ENCODE assay signal across 15 cellular contexts in the genomic region with DNA sequence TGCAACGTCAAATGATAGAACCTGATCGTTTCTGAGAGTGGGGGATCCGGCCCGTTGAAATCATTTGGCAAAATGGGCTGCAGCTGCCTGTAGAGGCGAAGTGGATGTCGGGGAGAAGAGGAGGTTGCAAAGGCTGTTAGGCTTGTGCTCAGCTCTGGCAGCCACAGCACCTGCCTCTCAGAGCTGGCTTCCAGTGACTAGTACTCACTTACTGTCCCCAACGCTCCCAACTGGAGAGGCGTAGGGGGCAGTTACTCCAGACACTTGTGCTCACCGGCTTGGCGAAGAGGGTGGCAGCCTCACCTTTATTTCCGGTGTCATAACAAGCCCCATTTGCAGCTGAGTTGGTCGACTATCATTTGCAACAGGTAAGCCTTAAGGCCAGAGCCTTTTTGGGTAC. TPM values are rescaled to one million over a fixed set of nuclear protein-coding genes. Genes with fewer than 3 reads are reported as not detected.
A peak's percentile ranks its signal among the peaks of the same experiment; 100 is the strongest.
DNase-seq lines count a peak whose midpoint lies in the region; ATAC-seq, FAIRE-seq and TF ChIP-seq lines count a peak whose summit lies in the region.
"Had no signal": no experiment of that assay in that cellular context is flagged by ENCODE, and none has a peak within 500 bp of the region (broad histone marks: within the 10 kb centered on the region; RNA-seq: fewer than 3 reads in every experiment).

No MANE protein-coding gene starts in this region.

- peaks cover 78% of the 10 kb centered on the region for H3K36me3 Mint-ChIP-seq in activated T-cell treated with anti-CD3 and anti-CD28 coated beads, Interleukin-2, amount 50 U/mL, for 24 hours (ENCODE audit: low read depth)
- H3K36me3 Mint-ChIP-seq in activated T-helper 1 cell treated with anti-CD3 and anti-CD28 coated beads, Interleukin-12 subunit alpha, Interleukin-12 subunit beta, Interleukin-2, Interleukin-4 antibody, amounts not matched to agents 30 ng/mL and 10 ng/mL and 1 ng/mL, durations not matched to agents 14 hours and 24 hours and 36 hours (ENCODE audit: low read depth), result peaks cover 14% of the 10 kb centered on the region

- no peaks in the 10 kb centered on the region for H3K27me3 Mint-ChIP-seq in activated T-cell treated with anti-CD3 and anti-CD28 coated beads, Interleukin-2, amount 50 U/mL, for 24 hours
- H3K27me3 Mint-ChIP-seq in activated T-helper 1 cell treated with anti-CD3 and anti-CD28 coated beads, Interleukin-12 subunit alpha, Interleukin-12 subunit beta, Interleukin-2, Interleukin-4 antibody, amounts not matched to agents 30 ng/mL and 10 ng/mL and 1 ng/mL, durations not matched to agents 14 hours and 24 hours and 36 hours (ENCODE audit: insufficient read depth), result no peaks in the 10 kb centered on the region
- H3K27me3 Mint-ChIP-seq: progenitor cell of endocrine pancreas had no signal

- ATAC-seq in GM21423 (IDR thresholded peaks at IDR 0.05; ENCODE audit: unreplicated experiment), result no peak
- no peak for ATAC-seq in pancreas
- no peak for ATAC-seq in GM18517 (IDR thresholded peaks at IDR 0.05; ENCODE audit: unreplicated experiment)

- H3K27me3 ChIP-seq in spleen (replicated peaks in 1 of 7) (no peaks in the 10 kb centered on the region), pancreas (no peaks in the 10 kb centered on the region)
- H3K27me3 ChIP-seq: adrenal gland had no signal

- H3K4me1 Mint-ChIP-seq in activated T-cell treated with anti-CD3 and anti-CD28 coated beads, Interleukin-2, amount 50 U/mL, for 24 hours (ENCODE audit: low read depth), result peaks cover 97% of the 10 kb centered on the region
- H3K4me1 Mint-ChIP-seq in activated T-helper 1 cell treated with anti-CD3 and anti-CD28 coated beads, Interleukin-12 subunit alpha, Interleukin-12 subunit beta, Interleukin-2, Interleukin-4 antibody, amounts not matched to agents 30 ng/mL and 10 ng/mL and 1 ng/mL, durations not matched to agents 14 hours and 24 hours and 36 hours (ENCODE audit: low read depth), result peaks cover 84% of the 10 kb centered on the region

- H3K36me3 ChIP-seq in spleen (peaks cover 0 to 25% (median 0%) of the 10 kb centered on the region in 6 donors), pancreas (no peaks in the 10 kb centered on the region)
- H3K36me3 ChIP-seq: adrenal gland had no signal

- H3K9me3 Mint-ChIP-seq in activated T-cell treated with anti-CD3 and anti-CD28 coated beads, Interleukin-2, amount 50 U/mL, for 24 hours, result no peaks in the 10 kb centered on the region
- H3K9me3 Mint-ChIP-seq in activated T-helper 1 cell treated with anti-CD3 and anti-CD28 coated beads, Interleukin-12 subunit alpha, Interleukin-12 subunit beta, Interleukin-2, Interleukin-4 antibody, amounts not matched to agents 30 ng/mL and 10 ng/mL and 1 ng/mL, durations not matched to agents 14 hours and 24 hours and 36 hours, result no peaks in the 10 kb centered on the region

- H3K9me3 ChIP-seq in spleen (no peaks in the 10 kb centered on the region), pancreas (no peaks in the 10 kb centered on the region)
- H3K9me3 ChIP-seq: adrenal gland had no signal

- DNase-seq in activated T-cell treated with anti-CD3 and anti-CD28 coated beads, Interleukin-2, amount 50 U/mL, for 24 hours, result peak; percentile 40
- DNase-seq in activated T-cell treated with anti-CD3 and anti-CD28 coated beads for 4 hours (no peak), NCI-H128 (lab: John Stamatoyannopoulos, UW; ENCODE audit: unreplicated experiment) (peak; percentile 14), spleen (no peak), pancreas (no peak)
- DNase-seq in activated T-helper 1 cell treated with anti-CD3 and anti-CD28 coated beads, Interleukin-12 subunit alpha, Interleukin-12 subunit beta, Interleukin-2, Interleukin-4 antibody, amounts not matched to agents 30 ng/mL and 10 ng/mL and 1 ng/mL, durations not matched to agents 14 hours and 24 hours and 36 hours (ENCODE audit: low spot score), result no peak
- DNase-seq: activated CD4-positive, alpha-beta T cell treated with anti-CD3 and anti-CD28 coated beads for 48 hours; adrenal gland; GF-D8; IMR-90; stimulated activated CD4-positive, alpha-beta T cell treated with anti-CD3 and anti-CD28 coated beads, Interleukin-12 subunit alpha, Interleukin-12 subunit beta, amount 100 ng/mL, for 4 hours had no signal

- H3K4me3 ChIP-seq in spleen (peak overlapping the region in 1 of 8 donors; percentile 4), pancreas (no peak overlapping the region)
- H3K4me3 ChIP-seq: adrenal gland had no signal

- TF ChIP-seq CTCF in spleen (IDR thresholded peaks at IDR 0.05 in 8 of 11, conservative IDR thresholded peaks at IDR 0.05 in 3 of 11), result no peak
- TF ChIP-seq CTCF in pancreas (IDR thresholded peaks at IDR 0.05), result no peak

- peak overlapping the region in 5 of 8 donors; percentile 1 to 65 (median 35) for H3K27ac ChIP-seq in spleen
- no peak overlapping the region for H3K27ac ChIP-seq in pancreas
- H3K27ac ChIP-seq: adrenal gland had no signal

- peak overlapping the region; percentile 89 for H3K27ac Mint-ChIP-seq in activated T-cell treated with anti-CD3 and anti-CD28 coated beads, Interleukin-2, amount 50 U/mL, for 24 hours
- peak overlapping the region; percentile 15 for H3K27ac Mint-ChIP-seq in activated T-helper 1 cell treated with anti-CD3 and anti-CD28 coated beads, Interleukin-12 subunit alpha, Interleukin-12 subunit beta, Interleukin-2, Interleukin-4 antibody, amounts not matched to agents 30 ng/mL and 10 ng/mL and 1 ng/mL, durations not matched to agents 14 hours and 24 hours and 36 hours
- H3K27ac Mint-ChIP-seq: progenitor cell of endocrine pancreas had no signal

- no peak for TF ChIP-seq POLR2A in spleen (IDR thresholded peaks at IDR 0.05)

- H3K4me1 ChIP-seq in spleen (peaks cover 65 to 100% (median 92%) of the 10 kb centered on the region in 6 donors), pancreas (peaks cover 0 to 2% (median 0%) of the 10 kb centered on the region in 3 donors)

- 76 to 88% (median 83%) methylated on average over 12 of the region's 12 CpGs for WGBS in spleen, 5 donors
- WGBS in pancreas, 2 donors, result 79 to 83% methylated on average over 12 of the region's 12 CpGs

- intact Hi-C loops in activated T-helper 1 cell treated with anti-CD3 and anti-CD28 coated beads, Interleukin-12 subunit alpha, Interleukin-12 subunit beta, Interleukin-2, Interleukin-4 antibody, amounts not matched to agents 30 ng/mL and 10 ng/mL and 1 ng/mL, durations not matched to agents 14 hours and 24 hours and 36 hours (cut with micrococcal nuclease), result no loop called here
- intact Hi-C loops in spleen (cut with DNase I; ENCODE audit: low total_unique reads) (loop anchor here (10.0 kb wide), 1 partner anchor 302 kb away; no protein-coding TSS in a partner anchor), pancreas (cut with DNase I) (no loop called here)

- no peak for FAIRE-seq in pancreas (lab: Jason Lieb, UNC)
- FAIRE-seq: endometrium had no signal

- peak overlapping the region; percentile 57 for H3K4me3 Mint-ChIP-seq in activated T-cell treated with anti-CD3 and anti-CD28 coated beads, Interleukin-2, amount 50 U/mL, for 24 hours
- H3K4me3 Mint-ChIP-seq in activated T-helper 1 cell treated with anti-CD3 and anti-CD28 coated beads, Interleukin-12 subunit alpha, Interleukin-12 subunit beta, Interleukin-2, Interleukin-4 antibody, amounts not matched to agents 30 ng/mL and 10 ng/mL and 1 ng/mL, durations not matched to agents 14 hours and 24 hours and 36 hours, result peak overlapping the region; percentile 20

RNA-seq across cellular contexts. Expression of gene NCK2, which starts 37.9 kb away (rescaled TPM):
- 79.9 and 86.8 TPM in 2 replicates for total RNA-seq in activated T-helper 1 cell treated with anti-CD3 and anti-CD28 coated beads, Interleukin-12 subunit alpha, Interleukin-12 subunit beta, Interleukin-2, Interleukin-4 antibody, amounts not matched to agents 30 ng/mL and 10 ng/mL and 1 ng/mL, durations not matched to agents 14 hours and 24 hours and 36 hours
- 100 to 1,000 TPM in 2 of 7 donors, 10 to 100 TPM in 5; 50.3 to 106 (median 82.9) TPM for total RNA-seq in spleen
- polyA plus RNA-seq in spleen, result 10 to 100 TPM; 21.5 to 32.1 (median 30.0) TPM
- 10 to 100 TPM; 30.8 to 57.6 (median 31.4) TPM for total RNA-seq in pancreas
- polyA plus RNA-seq in pancreas, result 10 to 100 TPM; 28.4 to 29.9 TPM

Comparison
In these comparisons a context has a peak if more than half of its experiments do, and no peak if none do; other contexts are left out.
1. DNase-seq: peak in activated T-cell treated with anti-CD3 and anti-CD28 coated beads, Interleukin-2, amount 50 U/mL, for 24 hours (single experiment) and NCI-H128 (single experiment); none in activated T-cell treated with anti-CD3 and anti-CD28 coated beads for 4 hours (single experiment), activated T-helper 1 cell treated with anti-CD3 and anti-CD28 coated beads, Interleukin-12 subunit alpha, Interleukin-12 subunit beta, Interleukin-2, Interleukin-4 antibody, amounts not matched to agents 30 ng/mL and 10 ng/mL and 1 ng/mL, durations not matched to agents 14 hours and 24 hours and 36 hours (single experiment), spleen (single experiment) and pancreas (0 of 6).
2. H3K27ac ChIP-seq: peak in spleen (5 of 8); none in pancreas (0 of 4).